ENCODE assay signal across 8 cellular contexts in the genomic region with DNA sequence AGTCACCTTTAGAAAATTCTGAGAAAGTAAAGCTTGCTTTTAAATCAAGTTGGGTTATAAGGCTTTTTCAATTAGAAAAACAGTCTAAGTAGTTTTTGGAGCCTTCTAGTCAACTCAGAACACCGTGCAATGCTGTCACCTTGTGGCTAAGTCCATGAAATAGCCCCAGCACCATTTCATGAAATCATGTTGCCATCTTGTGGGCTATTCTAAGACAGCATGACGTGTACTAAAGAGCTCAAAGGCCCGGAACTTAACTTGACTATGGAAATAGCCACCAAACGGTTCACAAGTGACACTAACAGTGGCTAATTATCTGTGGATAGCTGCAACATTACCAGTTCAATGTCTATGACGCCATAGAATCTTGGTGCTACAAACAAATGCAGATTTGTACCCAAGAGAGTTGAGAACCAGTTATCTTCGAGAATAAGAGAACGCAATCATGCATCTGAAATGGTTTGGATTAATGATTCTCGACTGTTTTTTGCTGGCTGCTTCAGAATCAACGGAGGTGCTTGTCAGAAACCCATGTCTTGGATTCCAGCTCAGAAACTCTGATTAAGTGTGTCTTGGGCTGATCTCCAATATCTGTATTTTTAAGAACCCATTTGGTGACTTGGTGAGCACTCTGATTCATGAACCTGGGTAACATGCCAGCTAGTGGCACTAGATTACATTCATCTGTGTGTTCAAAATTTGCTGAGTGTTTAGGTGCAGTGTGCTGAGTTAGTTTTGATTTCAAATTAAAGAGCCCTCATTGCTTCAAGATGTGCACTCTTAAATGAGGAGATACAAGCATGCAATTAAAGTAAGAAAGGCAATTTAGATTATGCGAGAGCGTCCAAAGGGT.
DNase-seq lines count a peak whose midpoint lies in the region; ATAC-seq and TF ChIP-seq lines count a peak whose summit lies in the region.

No MANE protein-coding gene starts in this region.

- no peak overlapping the region for H3K9ac ChIP-seq in OCI-LY3 (ENCODE audit: low read length)

- H3K36me3 ChIP-seq in H7 (replicated peaks; ENCODE audit: control insufficient read depth, insufficient read depth, low read length) (no peaks in the 10 kb centered on the region), OCI-LY3 (replicated peaks; ENCODE audit: low read depth, low read length) (no peaks in the 10 kb centered on the region), cardiac muscle cell (no peaks in the 10 kb centered on the region)

- H3K4me3 Mint-ChIP-seq in activated naive CD8-positive, alpha-beta T cell treated with anti-CD3 and anti-CD28 coated beads for 36 hours = no peak overlapping the region
- H3K4me3 Mint-ChIP-seq in progenitor cell of endocrine pancreas (ENCODE audit: low read depth) = no peak overlapping the region

- TF ChIP-seq CTCF in OCI-LY3 (IDR thresholded peaks at IDR 0.05; ENCODE audit: low read depth, low read length) = peak; percentile 99
- peak; percentile 88 for TF ChIP-seq CTCF in cardiac muscle cell (IDR thresholded peaks at IDR 0.05; ENCODE audit: low read depth, low read length)
- no peak for TF ChIP-seq CTCF in progenitor cell of endocrine pancreas (IDR thresholded peaks at IDR 0.05; ENCODE audit: unreplicated experiment)

- ATAC-seq in activated CD4-positive, CD25-positive, alpha-beta regulatory T cell treated with anti-CD3 and anti-CD28 coated beads, Interleukin-2, amount 50 U/mL, for 24 hours = peak; percentile 51 to 55

- no peaks in the 10 kb centered on the region for H4K20me1 ChIP-seq in OCI-LY3 (ENCODE audit: insufficient read depth, low read length)

- no peak for DNase-seq in activated CD4-positive, CD25-positive, alpha-beta regulatory T cell (lab: John Stamatoyannopoulos, UW)
- DNase-seq in H7 = peak; percentile 35
- DNase-seq in Kasumi-1 (lab: John Stamatoyannopoulos, UW) = peak; percentile 93 to 97
- peak; percentile 33 for DNase-seq in activated naive CD8-positive, alpha-beta T cell treated with anti-CD3 and anti-CD28 coated beads for 36 hours
- peak; percentile 87 to 89 for DNase-seq in cardiac muscle cell (ENCODE audit: low read depth in 1 of 2, low spot score in 1 of 2)
- DNase-seq in progenitor cell of endocrine pancreas (ENCODE audit: low spot score, unreplicated experiment) = peak; percentile 46

- H3K4me2 ChIP-seq in OCI-LY3 (ENCODE audit: low read length) = no peak overlapping the region

- H3K4me1 ChIP-seq in OCI-LY3 (ENCODE audit: low read length) (no peaks in the 10 kb centered on the region), cardiac muscle cell (ENCODE audit: low read depth) (no peaks in the 10 kb centered on the region)

- H3K27me3 ChIP-seq in H7 (ENCODE audit: control insufficient read depth, insufficient read depth, low read length) = no peaks in the 10 kb centered on the region
- 0 out of 2 replicates have a peak, but pooled peaks cover 11% of the 10 kb centered on the region for H3K27me3 ChIP-seq in OCI-LY3 (ENCODE audit: low read depth, low read length)
- H3K27me3 ChIP-seq in cardiac muscle cell = peaks cover 44% of the 10 kb centered on the region

- no peaks in the 10 kb centered on the region for H3K9me3 ChIP-seq in OCI-LY3 (ENCODE audit: insufficient read depth, low read length)
- H3K9me3 ChIP-seq in cardiac muscle cell (ENCODE audit: low read depth) = no peaks in the 10 kb centered on the region

- no peaks in the 10 kb centered on the region for H3K9me3 Mint-ChIP-seq in activated naive CD8-positive, alpha-beta T cell treated with anti-CD3 and anti-CD28 coated beads for 36 hours
- peaks cover under 1% of the 10 kb centered on the region for H3K9me3 Mint-ChIP-seq in progenitor cell of endocrine pancreas (ENCODE audit: low read depth)

- no peak overlapping the region for H3K27ac Mint-ChIP-seq in activated naive CD8-positive, alpha-beta T cell treated with anti-CD3 and anti-CD28 coated beads for 36 hours
- no peak overlapping the region for H3K27ac Mint-ChIP-seq in progenitor cell of endocrine pancreas

- H3K27ac ChIP-seq in OCI-LY3 (ENCODE audit: low read length) = no peak overlapping the region
- no peak overlapping the region for H3K27ac ChIP-seq in cardiac muscle cell

- H2AFZ ChIP-seq in OCI-LY3 (ENCODE audit: low read depth, low read length) = peak overlapping the region; percentile 67

- H3K4me3 ChIP-seq in H7 (ENCODE audit: insufficient read depth, low read depth, low read length) (no peak overlapping the region), OCI-LY3 (ENCODE audit: low read length) (no peak overlapping the region), cardiac muscle cell (no peak overlapping the region)

- H3K79me2 ChIP-seq in OCI-LY3 (ENCODE audit: low read length) = no peaks in the 10 kb centered on the region

- H3K4me1 Mint-ChIP-seq in activated naive CD8-positive, alpha-beta T cell treated with anti-CD3 and anti-CD28 coated beads for 36 hours = no peaks in the 10 kb centered on the region
- no peaks in the 10 kb centered on the region for H3K4me1 Mint-ChIP-seq in progenitor cell of endocrine pancreas (ENCODE audit: low read depth)

- no peaks in the 10 kb centered on the region for H3K27me3 Mint-ChIP-seq in activated naive CD8-positive, alpha-beta T cell treated with anti-CD3 and anti-CD28 coated beads for 36 hours
- peaks cover 68% of the 10 kb centered on the region for H3K27me3 Mint-ChIP-seq in progenitor cell of endocrine pancreas

- no peaks in the 10 kb centered on the region for H3K36me3 Mint-ChIP-seq in activated naive CD8-positive, alpha-beta T cell treated with anti-CD3 and anti-CD28 coated beads for 36 hours
- H3K36me3 Mint-ChIP-seq in progenitor cell of endocrine pancreas (ENCODE audit: insufficient read depth) = no peaks in the 10 kb centered on the region

Comparison
In these comparisons a context has a peak if more than half of its experiments do, and no peak if none do; other contexts are left out.
1. DNase-seq: peak in H7 (single experiment), Kasumi-1 (2 of 2), activated naive CD8-positive, alpha-beta T cell treated with anti-CD3 and anti-CD28 coated beads for 36 hours (single experiment), cardiac muscle cell (2 of 2) and progenitor cell of endocrine pancreas (single experiment); none in activated CD4-positive, CD25-positive, alpha-beta regulatory T cell (0 of 4).